Comparison of ENCODE assay signal across 14 cellular contexts in genomic region chr2:226703501-226703900, GRCh38.
"Had no signal": no experiment of that assay in that cellular context is flagged by ENCODE, and none has a peak within 500 bp of the region (broad histone marks: within the 10 kb centered on the region; RNA-seq: fewer than 3 reads in every experiment).

No MANE protein-coding gene starts in this region.

- H3K27me3 ChIP-seq: colonic mucosa, heart right ventricle, left lung, right atrium auricular region, tibial artery had no signal

- H3K36me3 ChIP-seq: colonic mucosa, heart right ventricle, left lung, neutrophil, right atrium auricular region, tibial artery had no signal

- H3K27ac ChIP-seq: colonic mucosa, heart right ventricle, left lung, neutrophil, right atrium auricular region, tibial artery had no signal

- H3K4me1 ChIP-seq: colonic mucosa, left lung, tibial artery had no signal

- DNase-seq: activated CD4-positive, alpha-beta T cell treated with anti-CD3 and anti-CD28 coated beads for 4 hours; activated CD8-positive, alpha-beta T cell treated with anti-CD3 and anti-CD28 coated beads, Interleukin-2, amount 10 ng/mL, durations not matched to agents 7 days and 5 days; activated naive CD4-positive, alpha-beta T cell; activated naive CD8-positive, alpha-beta T cell treated with anti-CD3 and anti-CD28 coated beads, Interleukin-2, amount 50 U/mL, for 24 hours; colonic mucosa; foreskin melanocyte; heart right ventricle; islet precursor cell; left lung; T-helper 1 cell; tibial artery had no signal

- H3K4me3 ChIP-seq: colonic mucosa, heart right ventricle, left lung, right atrium auricular region, tibial artery had no signal

- H3K9me3 ChIP-seq: colonic mucosa, heart right ventricle, left lung, neutrophil, right atrium auricular region, tibial artery had no signal

- ATAC-seq: activated CD8-positive, alpha-beta T cell treated with anti-CD3 and anti-CD28 coated beads, Interleukin-2, amount 10 ng/mL, durations not matched to agents 7 days and 5 days; activated naive CD8-positive, alpha-beta T cell treated with anti-CD3 and anti-CD28 coated beads, Interleukin-2, amount 50 U/mL, for 24 hours; heart right ventricle; left lung; stimulated activated memory B cell treated with anti-CD40 and anti-IgM and Interleukin-4, amounts not matched to agents 10 μg/mL and 1 μg/mL and 100 μg/mL, for 72 hours had no signal
